In the genomic region with DNA sequence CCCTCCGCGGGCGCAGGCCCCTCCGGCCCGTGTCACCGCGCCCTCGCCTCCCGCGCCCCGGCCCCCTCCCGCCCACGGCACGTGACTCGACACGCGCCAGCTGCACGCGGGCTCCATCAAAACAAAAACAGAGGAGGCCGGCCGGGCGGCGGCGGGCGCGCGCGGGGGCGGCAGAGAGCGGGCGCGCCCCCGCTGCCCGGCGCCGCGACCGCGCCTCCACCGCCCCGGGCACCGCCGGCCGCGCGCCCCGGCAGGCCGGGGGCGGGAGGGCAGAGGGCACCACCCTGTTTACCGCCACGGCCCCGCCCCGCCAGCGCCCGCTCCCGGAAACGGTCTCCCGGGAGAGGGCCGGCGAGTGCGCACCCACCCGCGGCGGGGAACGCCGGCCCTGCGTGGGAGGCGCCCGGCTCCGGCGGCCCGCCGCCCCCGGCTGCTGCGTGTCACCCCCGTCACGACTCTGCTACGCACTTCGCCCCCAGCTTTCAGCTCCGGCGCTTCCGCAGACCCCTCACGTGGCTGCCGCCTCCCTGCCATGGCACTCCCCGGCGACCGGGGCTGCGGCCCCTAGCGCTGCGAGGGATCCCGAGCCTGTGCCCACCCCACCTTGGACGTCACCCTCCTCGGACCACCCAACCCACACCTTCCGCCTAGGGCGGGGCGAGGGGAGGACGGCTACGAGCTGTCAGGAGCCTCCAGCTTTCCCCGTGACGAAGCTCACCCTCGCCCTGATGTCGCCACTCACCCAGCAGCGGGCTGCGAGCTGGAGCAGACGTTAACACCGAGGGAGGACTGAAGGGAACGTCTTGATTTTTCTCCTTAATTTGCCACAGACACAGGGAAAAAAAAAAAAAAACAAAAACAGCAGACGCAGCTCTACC, we compare ENCODE assay signal across 8 cellular contexts.
DNase-seq lines count a peak whose midpoint lies in the region; FAIRE-seq and TF ChIP-seq lines count a peak whose summit lies in the region.

No MANE protein-coding gene starts in this region.

- FAIRE-seq in GM12891 (lab: Jason Lieb, UNC) (peak; percentile 66), bronchial epithelial cell (lab: Jason Lieb, UNC) (no peak)

- TF ChIP-seq POLR2A in GM12891 (IDR thresholded peaks at IDR 0.05; ENCODE audit: low read depth, low read length), result no peak; the same call in 1 of the 2 replicates

- no peaks in the 10 kb centered on the region for H3K27me3 ChIP-seq in bronchial epithelial cell (ENCODE audit: control insufficient read depth, insufficient read depth, low read length)

- no peak for TF ChIP-seq CTCF in WI38 (IDR thresholded peaks at IDR 0.05; ENCODE audit: low read depth, low read length)
- TF ChIP-seq CTCF in bronchial epithelial cell (IDR thresholded peaks at IDR 0.05; ENCODE audit: insufficient read depth, low read length, severe bottlenecking), result no peak

- POLR2A ChIA-PET in HEK293T (lab: Yijun Ruan, JAX), result interaction anchor here (0.7 to 1.0 kb wide), 3 partner anchors 10 to 221 kb away, joined by 3 to 4 read pairs (median 3); no protein-coding TSS in a partner anchor

- CTCF ChIA-PET in HEK293T (lab: Yijun Ruan, JAX), result interaction anchor here (0.5 kb wide), 1 partner anchor 49 kb away, joined by 4 read pairs; no protein-coding TSS in a partner anchor

- DNase-seq in GM12891 (ENCODE audit: insufficient read length, low spot score) (peak; percentile 61), HEK293T (ENCODE audit: extremely low spot score) (peak; percentile 73), NCI-H1092 (lab: John Stamatoyannopoulos, UW) (peak; percentile 38), bronchial epithelial cell (ENCODE audit: low read depth) (peak; percentile 55), islet precursor cell (peak; percentile 83), middle frontal gyrus (ENCODE audit: extremely low spot score, low spot score) (no peak)
- peak; percentile 54 to 73 (median 57) for DNase-seq in stimulated activated CD4-positive, alpha-beta T cell treated with anti-CD3 and anti-CD28 coated beads, Interleukin-12 subunit alpha, Interleukin-12 subunit beta, amount 100 ng/mL, for 48 hours (ENCODE audit: low read depth in 2 of 3, low spot score in 1 of 3)

- H3K4me3 ChIP-seq in WI38 (ENCODE audit: low read depth, low read length) (peak overlapping the region; percentile 85), bronchial epithelial cell (ENCODE audit: low read depth, low read length) (peak overlapping the region; percentile 86)

- H3K36me3 ChIP-seq in bronchial epithelial cell (ENCODE audit: control insufficient read depth, insufficient read depth, low read length), result no peaks in the 10 kb centered on the region

TF ChIP-seq in GM12891, 5 proteins besides CTCF, POLR2A, EP300 and RAD21:
- peak; percentile 59 for TF ChIP-seq PAX5 (IDR thresholded peaks at IDR 0.05; ENCODE audit: insufficient read depth, low read length, severe bottlenecking)
- TF ChIP-seq POU2F2 (IDR thresholded peaks at IDR 0.05; ENCODE audit: low read depth, low read length), result no peak
- TF ChIP-seq POLR2AphosphoS5 (IDR thresholded peaks at IDR 0.05; ENCODE audit: low read depth, low read length), result peak; percentile 73

TF ChIP-seq in HEK293T, 16 proteins besides CTCF, POLR2A, EP300 and RAD21:
- TF ChIP-seq SP1 (IDR thresholded peaks at IDR 0.05), result no peak
- TF ChIP-seq NFRKB (IDR thresholded peaks at IDR 0.05), result no peak
- TF ChIP-seq L3MBTL2 (conservative IDR thresholded peaks at IDR 0.05), result peak; percentile 82
- no peak for TF ChIP-seq FOXA1 (IDR thresholded peaks at IDR 0.05)
